13 cellular contexts compared by ENCODE assay signal in genomic region chr1:183198463-183198862, GRCh38. TPM values are rescaled to one million over a fixed set of nuclear protein-coding genes. Genes with fewer than 3 reads are reported as not detected.
A peak's percentile ranks its signal among the peaks of the same experiment; 100 is the strongest.
DNase-seq lines count a peak whose midpoint lies in the region; ATAC-seq and TF ChIP-seq lines count a peak whose summit lies in the region.
"Had no signal": no experiment of that assay in that cellular context is flagged by ENCODE, and none has a peak within 500 bp of the region (broad histone marks: within the 10 kb centered on the region; RNA-seq: fewer than 3 reads in every experiment).

No MANE protein-coding gene starts in this region.

- H3K9me3 Mint-ChIP-seq in nephron progenitor cell = no peaks in the 10 kb centered on the region

- H3K4me1 ChIP-seq in esophagus squamous epithelium = peaks cover 0 to 34% (median 9%) of the 10 kb centered on the region in 3 donors
- H3K4me1 ChIP-seq: pancreas had no signal

- H3K27ac ChIP-seq in esophagus squamous epithelium = peak overlapping the region in 3 of 4 donors; percentile 60 to 69 (median 66)
- H3K27ac ChIP-seq: pancreas had no signal

- no peak for ATAC-seq in GM21619 (IDR thresholded peaks at IDR 0.05; ENCODE audit: unreplicated experiment)
- ATAC-seq: pancreas had no signal

- DNase-seq in AG04449 (ENCODE audit: low read depth, low spot score) = peak; percentile 34
- DNase-seq in NCI-H226 = peak; percentile 100
- no peak for DNase-seq in esophagus squamous epithelium (lab: John Stamatoyannopoulos, UW)
- peak; percentile 10 for DNase-seq in nephron progenitor cell
- DNase-seq in NCI-H2196 treated with DMSO at 0.1 percent for 48 hours (lab: John Stamatoyannopoulos, UW; ENCODE audit: unreplicated experiment) = no peak
- no peak for DNase-seq in HT-29 (ENCODE audit: low spot score)
- DNase-seq in activated naive CD4-positive, alpha-beta T cell treated with anti-CD3 and anti-CD28 coated beads, Interleukin-2, amount 50 U/mL, for 16 hours = no peak
- DNase-seq: activated CD4-positive, CD25-positive, alpha-beta regulatory T cell; GF-D8; NCI-H345; pancreas; SHP77 had no signal

- H3K4me3 ChIP-seq in AG04449 (ENCODE audit: low read depth, low read length) (no peak overlapping the region), esophagus squamous epithelium (no peak overlapping the region)
- H3K4me3 ChIP-seq: pancreas had no signal

- H3K4me1 Mint-ChIP-seq in nephron progenitor cell = peaks cover 65% of the 10 kb centered on the region

- H3K36me3 Mint-ChIP-seq in nephron progenitor cell (ENCODE audit: low read depth) = no peaks in the 10 kb centered on the region

- H3K9me3 ChIP-seq in esophagus squamous epithelium = no peaks in the 10 kb centered on the region
- H3K9me3 ChIP-seq: pancreas had no signal

- H3K27me3 ChIP-seq in esophagus squamous epithelium = no peaks in the 10 kb centered on the region
- H3K27me3 ChIP-seq: pancreas had no signal

- intact Hi-C loops in esophagus squamous epithelium (cut with DNase I) = no loop called here

- no peak for TF ChIP-seq CTCF in AG04449 (IDR thresholded peaks at IDR 0.05; ENCODE audit: insufficient read depth, low read length, missing control alignments)
- no peak for TF ChIP-seq CTCF in esophagus squamous epithelium (IDR thresholded peaks at IDR 0.05)
- no peak for TF ChIP-seq CTCF in nephron progenitor cell (IDR thresholded peaks at IDR 0.05)

- H3K36me3 ChIP-seq in esophagus squamous epithelium = no peaks in the 10 kb centered on the region
- H3K36me3 ChIP-seq: pancreas had no signal

- H3K27ac Mint-ChIP-seq in nephron progenitor cell = peak overlapping the region; percentile 89

- POLR2A ChIA-PET in AG04449 (lab: Yijun Ruan, JAX) = no interaction called here

- WGBS in esophagus squamous epithelium, 2 donors = 53 to 66% methylated on average over 7 to 9 of the region's 9 CpGs

- CTCF ChIA-PET in AG04449 (lab: Yijun Ruan, JAX) = no interaction called here

- H3K4me3 Mint-ChIP-seq in nephron progenitor cell = no peak overlapping the region

- H3K27me3 Mint-ChIP-seq in nephron progenitor cell (ENCODE audit: low read depth, poor library complexity) = no peaks in the 10 kb centered on the region

- peak in 1 of 4 donors; percentile 21 for TF ChIP-seq POLR2A in esophagus squamous epithelium (IDR thresholded peaks at IDR 0.05)

RNA-seq across cellular contexts. Expression of gene LAMC2, which starts 12.4 kb away (rescaled TPM):
- 10 to 100 TPM in 3 of 4 donors, 1 to 10 TPM in 1; 9.4 to 17.4 (median 15.9) TPM for total RNA-seq in esophagus squamous epithelium
- 4.3 and 5.0 TPM in 2 replicates for total RNA-seq in HT-29 (2014; rRNA removed; shearing (Covaris generic))

Comparison
In these comparisons a context has a peak if more than half of its experiments do, and no peak if none do; other contexts are left out.
1. DNase-seq: peak in AG04449 (single experiment), NCI-H226 (single experiment) and nephron progenitor cell (single experiment); none in esophagus squamous epithelium (single experiment), NCI-H2196 treated with DMSO at 0.1 percent for 48 hours (single experiment), HT-29 (single experiment) and activated naive CD4-positive, alpha-beta T cell treated with anti-CD3 and anti-CD28 coated beads, Interleukin-2, amount 50 U/mL, for 16 hours (single experiment).